12 cellular contexts compared by ENCODE assay signal in genomic region chr1:231828182-231828920, GRCh38.
DNase-seq lines count a peak whose midpoint lies in the region; ATAC-seq, FAIRE-seq and TF ChIP-seq lines count a peak whose summit lies in the region.
"Had no signal": no experiment of that assay in that cellular context is flagged by ENCODE, and none has a peak within 500 bp of the region (broad histone marks: within the 10 kb centered on the region; RNA-seq: fewer than 3 reads in every experiment).

No MANE protein-coding gene starts in this region.

- H3K4me3 ChIP-seq in endothelial cell of umbilical vein (replicated peaks in 1 of 3; ENCODE audit: insufficient read depth in 1 of 3, low read depth in 1 of 3, low read length in 3 of 3): no peak overlapping the region
- H3K4me3 ChIP-seq: esophagus muscularis mucosa, HAP-1 had no signal

- dilution Hi-C loops in endothelial cell of umbilical vein (cut with MboI; ENCODE audit: extremely low pct_ligation_motif_present, low sequenced_read_pairs): no loop called here

- intact Hi-C loops in endothelial cell of umbilical vein (cut with micrococcal nuclease): loop anchor here (5.0 to 10.0 kb wide), 4 partner anchors 164 to 1186 kb away; partner anchors contain the start of gene COG2

- H3K27me3 ChIP-seq in endothelial cell of umbilical vein (ENCODE audit: control insufficient read depth in 2 of 2, insufficient read depth in 2 of 2, low read length in 2 of 2): no peaks in the 10 kb centered on the region
- H3K27me3 ChIP-seq: esophagus muscularis mucosa had no signal

- H2AFZ ChIP-seq in endothelial cell of umbilical vein (ENCODE audit: low read depth, low read length): no peak overlapping the region

- peak overlapping the region; percentile 92 for H3K27ac ChIP-seq in endothelial cell of umbilical vein (ENCODE audit: insufficient read depth, low read depth, low read length)
- H3K27ac ChIP-seq: esophagus muscularis mucosa had no signal

- TF ChIP-seq CTCF in endothelial cell of umbilical vein (IDR thresholded peaks at IDR 0.05; ENCODE audit: extremely low read depth in 1 of 2, insufficient read depth in 1 of 2, low read depth in 1 of 2, low read length in 2 of 2): no peak

- H3K9me1 ChIP-seq in endothelial cell of umbilical vein (replicated peaks; ENCODE audit: control insufficient read depth, extremely low read depth, insufficient read depth, low read length): no peaks in the 10 kb centered on the region

- H3K9me3 ChIP-seq in endothelial cell of umbilical vein (replicated peaks; ENCODE audit: control insufficient read depth, insufficient read depth, low read length): no peaks in the 10 kb centered on the region
- H3K9me3 ChIP-seq: esophagus muscularis mucosa, HAP-1 had no signal

- peak overlapping the region; percentile 76 for H3K9ac ChIP-seq in endothelial cell of umbilical vein (replicated peaks; ENCODE audit: extremely low read depth, insufficient read depth, low read length)

- peak overlapping the region; percentile 86 for H3K4me2 ChIP-seq in endothelial cell of umbilical vein (ENCODE audit: insufficient read depth, low read length)

- H3K4me1 ChIP-seq in endothelial cell of umbilical vein (ENCODE audit: control insufficient read depth, extremely low read depth, insufficient read depth, low read length): peaks cover 29% of the 10 kb centered on the region
- H3K4me1 ChIP-seq: HAP-1 had no signal

- no peaks in the 10 kb centered on the region for H4K20me1 ChIP-seq in endothelial cell of umbilical vein (replicated peaks; ENCODE audit: control insufficient read depth, extremely low read depth, insufficient read depth, low read length)

- POLR2A ChIA-PET in endothelial cell of umbilical vein (lab: Charles Lee): no interaction called here

- H3K36me3 ChIP-seq in endothelial cell of umbilical vein (ENCODE audit: control insufficient read depth in 2 of 2, extremely low read depth in 1 of 2, insufficient read depth in 2 of 2, low read length in 2 of 2): no peaks in the 10 kb centered on the region
- H3K36me3 ChIP-seq: esophagus muscularis mucosa, HAP-1 had no signal

- CTCF ChIA-PET in endothelial cell of umbilical vein (lab: Charles Lee): interaction anchor here (1.1 kb wide), 1 partner anchor 22 kb away, joined by 5 read pairs; no protein-coding TSS in a partner anchor

- peak; percentile 95 for FAIRE-seq in endothelial cell of umbilical vein (lab: Jason Lieb, UNC)

- no TSS peak for BruUV-seq in endothelial cell of umbilical vein (replicated peaks; lab: Mats Ljungman, UMichigan)

- peak; percentile 94 for DNase-seq in Daoy (ENCODE audit: low read depth)
- DNase-seq in NCI-H460 (ENCODE audit: extremely low read depth, low read depth): peak; percentile 97
- peak; percentile 96 for DNase-seq in endothelial cell of umbilical vein (ENCODE audit: low read depth, low spot score)
- DNase-seq in myocyte (ENCODE audit: low read depth): peak; percentile 49
- DNase-seq in cerebellar cortex (ENCODE audit: low spot score): no peak
- DNase-seq: activated effector memory CD4-positive, alpha-beta T cell treated with anti-CD3 and anti-CD28 coated beads, Interleukin-2, amount 50 U/mL, for 16 hours; NCI-H748 treated with DMSO at 0.1 percent for 48 hours had no signal

- no peaks in the 10 kb centered on the region for H3K79me2 ChIP-seq in endothelial cell of umbilical vein (ENCODE audit: control insufficient read depth, insufficient read depth, low read length)

- ATAC-seq in HG03159 (IDR thresholded peaks at IDR 0.05; ENCODE audit: unreplicated experiment) (no peak), HG02759 (IDR thresholded peaks at IDR 0.05; ENCODE audit: unreplicated experiment) (no peak), GM18511 (IDR thresholded peaks at IDR 0.05; ENCODE audit: unreplicated experiment) (no peak)

- no peak for TF ChIP-seq POLR2A in endothelial cell of umbilical vein (IDR thresholded peaks at IDR 0.05; ENCODE audit: low read depth, low read length)

TF ChIP-seq in endothelial cell of umbilical vein, 7 proteins besides CTCF, POLR2A, EP300 and RAD21:
- peak; percentile 83 for TF ChIP-seq POLR2AphosphoS5 (IDR thresholded peaks at IDR 0.05; ENCODE audit: insufficient read depth, low read depth, low read length)
- no peak for TF ChIP-seq MYC (IDR thresholded peaks at IDR 0.05; ENCODE audit: low read depth, low read length)
- TF ChIP-seq GATA2 (IDR thresholded peaks at IDR 0.05; ENCODE audit: insufficient read depth, insufficient read length, low read depth, low read length): peak; percentile 44
- peak; percentile 84 for TF ChIP-seq FOS (IDR thresholded peaks at IDR 0.05; ENCODE audit: borderline replicate concordance, insufficient read depth, low read length)
- TF ChIP-seq JUN (IDR thresholded peaks at IDR 0.05; ENCODE audit: borderline replicate concordance, insufficient read depth, insufficient read length, low read depth): peak; percentile 83
